ENCODE assay signal across 1 cellular context in the genomic region with DNA sequence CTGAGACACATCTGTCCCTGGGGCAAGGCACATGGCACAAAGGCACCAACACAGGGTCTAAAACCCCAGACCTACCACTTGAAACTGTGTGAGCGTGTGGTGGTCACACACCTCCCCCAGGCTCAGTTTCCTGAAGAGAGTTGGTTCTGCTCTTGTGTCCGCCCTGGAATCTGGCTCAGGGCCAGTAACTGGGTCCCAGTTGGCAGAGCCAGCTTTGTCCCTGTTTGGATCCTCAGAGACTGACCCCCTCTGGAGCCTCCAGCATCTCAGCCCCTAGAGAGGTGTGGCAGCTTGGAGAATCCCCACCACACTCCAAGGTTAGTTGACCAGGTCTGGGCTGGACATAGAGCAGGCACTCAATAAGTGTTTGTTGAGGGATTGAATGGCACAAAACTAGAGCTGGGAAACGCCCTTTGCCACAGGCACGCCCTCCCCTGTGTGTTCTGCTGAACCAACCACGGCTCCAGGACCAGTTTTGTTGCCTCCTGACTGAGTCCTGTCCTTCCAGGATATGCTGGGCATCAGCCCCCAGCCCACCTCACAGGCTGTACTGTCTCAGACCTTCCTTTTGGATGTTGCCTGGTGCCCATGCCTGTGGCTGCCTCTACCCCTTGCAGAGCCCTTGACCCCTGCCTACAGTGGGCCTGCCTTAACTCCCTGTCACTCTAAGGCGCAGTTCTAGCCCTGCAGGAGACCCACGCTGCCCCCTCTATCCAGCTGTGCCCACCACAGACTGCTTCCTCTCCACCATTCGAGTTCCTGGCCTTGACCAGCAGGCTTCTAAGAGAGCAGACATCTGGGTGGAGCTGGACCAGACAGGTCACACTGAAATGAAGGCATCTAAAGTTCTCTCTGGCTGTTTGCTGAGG.
TF ChIP-seq lines count a peak whose summit lies in the region.

No MANE protein-coding gene starts in this region.

TF ChIP-seq in K562, 482 proteins besides CTCF, POLR2A, EP300 and RAD21:
- TF ChIP-seq, protein P1, sequence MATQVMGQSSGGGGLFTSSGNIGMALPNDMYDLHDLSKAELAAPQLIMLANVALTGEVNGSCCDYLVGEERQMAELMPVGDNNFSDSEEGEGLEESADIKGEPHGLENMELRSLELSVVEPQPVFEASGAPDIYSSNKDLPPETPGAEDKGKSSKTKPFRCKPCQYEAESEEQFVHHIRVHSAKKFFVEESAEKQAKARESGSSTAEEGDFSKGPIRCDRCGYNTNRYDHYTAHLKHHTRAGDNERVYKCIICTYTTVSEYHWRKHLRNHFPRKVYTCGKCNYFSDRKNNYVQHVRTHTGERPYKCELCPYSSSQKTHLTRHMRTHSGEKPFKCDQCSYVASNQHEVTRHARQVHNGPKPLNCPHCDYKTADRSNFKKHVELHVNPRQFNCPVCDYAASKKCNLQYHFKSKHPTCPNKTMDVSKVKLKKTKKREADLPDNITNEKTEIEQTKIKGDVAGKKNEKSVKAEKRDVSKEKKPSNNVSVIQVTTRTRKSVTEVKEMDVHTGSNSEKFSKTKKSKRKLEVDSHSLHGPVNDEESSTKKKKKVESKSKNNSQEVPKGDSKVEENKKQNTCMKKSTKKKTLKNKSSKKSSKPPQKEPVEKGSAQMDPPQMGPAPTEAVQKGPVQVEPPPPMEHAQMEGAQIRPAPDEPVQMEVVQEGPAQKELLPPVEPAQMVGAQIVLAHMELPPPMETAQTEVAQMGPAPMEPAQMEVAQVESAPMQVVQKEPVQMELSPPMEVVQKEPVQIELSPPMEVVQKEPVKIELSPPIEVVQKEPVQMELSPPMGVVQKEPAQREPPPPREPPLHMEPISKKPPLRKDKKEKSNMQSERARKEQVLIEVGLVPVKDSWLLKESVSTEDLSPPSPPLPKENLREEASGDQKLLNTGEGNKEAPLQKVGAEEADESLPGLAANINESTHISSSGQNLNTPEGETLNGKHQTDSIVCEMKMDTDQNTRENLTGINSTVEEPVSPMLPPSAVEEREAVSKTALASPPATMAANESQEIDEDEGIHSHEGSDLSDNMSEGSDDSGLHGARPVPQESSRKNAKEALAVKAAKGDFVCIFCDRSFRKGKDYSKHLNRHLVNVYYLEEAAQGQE (CRISPR knock-in tag; IDR thresholded peaks at IDR 0.05; ENCODE audit: low read depth), result no peak
- peak; percentile 82 for TF ChIP-seq NFIC (IDR thresholded peaks at IDR 0.05)
